ENCODE assay signal across 3 cellular contexts in genomic region chr5:34589832-34590231, GRCh38.
TF ChIP-seq lines count a peak whose summit lies in the region.

No MANE protein-coding gene starts in this region.

TF ChIP-seq in A549, 52 proteins besides CTCF, POLR2A, EP300 and RAD21:
- TF ChIP-seq BHLHE40 (IDR thresholded peaks at IDR 0.05; ENCODE audit: low read depth, low read length) = no peak
- no peak for TF ChIP-seq EHMT2 (IDR thresholded peaks at IDR 0.05; ENCODE audit: low read depth)
- TF ChIP-seq TP53 (CRISPR knock-in tag; IDR thresholded peaks at IDR 0.05) = no peak
- no peak for TF ChIP-seq ATOH8 (CRISPR knock-in tag; IDR thresholded peaks at IDR 0.05; ENCODE audit: low read depth)
- no peak for TF ChIP-seq BCL3 (IDR thresholded peaks at IDR 0.05)
- TF ChIP-seq CHD4 (IDR thresholded peaks at IDR 0.05; ENCODE audit: borderline replicate concordance) = no peak
- no peak for TF ChIP-seq ZFP36 (IDR thresholded peaks at IDR 0.05; ENCODE audit: borderline replicate concordance, partially characterized antibody)
- no peak for TF ChIP-seq ZSCAN20 (CRISPR knock-in tag; IDR thresholded peaks at IDR 0.05)
- TF ChIP-seq REST (IDR thresholded peaks at IDR 0.05) = no peak
- TF ChIP-seq HOXB5 (CRISPR knock-in tag; IDR thresholded peaks at IDR 0.05) = no peak
- TF ChIP-seq MAX (IDR thresholded peaks at IDR 0.05) = no peak
- TF ChIP-seq FOSB (CRISPR knock-in tag; IDR thresholded peaks at IDR 0.05) = no peak
- TF ChIP-seq ESRRA (IDR thresholded peaks at IDR 0.05; ENCODE audit: borderline replicate concordance, low read length) = no peak
- no peak for TF ChIP-seq SMC3 (IDR thresholded peaks at IDR 0.05)
- no peak for TF ChIP-seq FOSL2 (IDR thresholded peaks at IDR 0.05)
- TF ChIP-seq FOSL2 (CRISPR knock-in tag; IDR thresholded peaks at IDR 0.05) = no peak

TF ChIP-seq in GM23338, 12 proteins besides CTCF, POLR2A, EP300 and RAD21 (continues in another document):
- no peak for TF ChIP-seq NANOG (IDR thresholded peaks at IDR 0.05; ENCODE audit: borderline replicate concordance)
- TF ChIP-seq EZH2phosphoT487 (IDR thresholded peaks at IDR 0.05; ENCODE audit: unreplicated experiment) = no peak
- no peak for TF ChIP-seq EZH2 (IDR thresholded peaks at IDR 0.05; ENCODE audit: low read depth, unreplicated experiment)
- no peak for TF ChIP-seq REST (IDR thresholded peaks at IDR 0.05; ENCODE audit: unreplicated experiment)
- no peak for TF ChIP-seq ETS1 (IDR thresholded peaks at IDR 0.05)
- no peak for TF ChIP-seq JUNB (IDR thresholded peaks at IDR 0.05; ENCODE audit: unreplicated experiment)
- no peak for TF ChIP-seq POLR2AphosphoS5 (IDR thresholded peaks at IDR 0.05; ENCODE audit: low read depth)
- TF ChIP-seq STAT1 (IDR thresholded peaks at IDR 0.05; ENCODE audit: unreplicated experiment) = no peak

TF ChIP-seq in IMR-90, 13 proteins besides CTCF, POLR2A, EP300 and RAD21:
- TF ChIP-seq ELK1 (IDR thresholded peaks at IDR 0.05; ENCODE audit: borderline replicate concordance, low read depth, low read length) (no peak), FOS (IDR thresholded peaks at IDR 0.05; ENCODE audit: low read depth, low read length) (no peak), MXI1 (IDR thresholded peaks at IDR 0.05; ENCODE audit: borderline replicate concordance, low read depth, low read length) (no peak), NFE2L2 (IDR thresholded peaks at IDR 0.05; ENCODE audit: low read depth, low read length) (no peak), CHD1 (IDR thresholded peaks at IDR 0.05; ENCODE audit: low read depth, low read length) (no peak), BHLHE40 (IDR thresholded peaks at IDR 0.05; ENCODE audit: low read depth, low read length) (no peak), MAZ (IDR thresholded peaks at IDR 0.05; ENCODE audit: borderline replicate concordance, low read depth, low read length) (no peak), SMC3 (IDR thresholded peaks at IDR 0.05; ENCODE audit: low read depth, low read length) (no peak)
